Comparison of ENCODE assay signal across 10 cellular contexts in the genomic region with DNA sequence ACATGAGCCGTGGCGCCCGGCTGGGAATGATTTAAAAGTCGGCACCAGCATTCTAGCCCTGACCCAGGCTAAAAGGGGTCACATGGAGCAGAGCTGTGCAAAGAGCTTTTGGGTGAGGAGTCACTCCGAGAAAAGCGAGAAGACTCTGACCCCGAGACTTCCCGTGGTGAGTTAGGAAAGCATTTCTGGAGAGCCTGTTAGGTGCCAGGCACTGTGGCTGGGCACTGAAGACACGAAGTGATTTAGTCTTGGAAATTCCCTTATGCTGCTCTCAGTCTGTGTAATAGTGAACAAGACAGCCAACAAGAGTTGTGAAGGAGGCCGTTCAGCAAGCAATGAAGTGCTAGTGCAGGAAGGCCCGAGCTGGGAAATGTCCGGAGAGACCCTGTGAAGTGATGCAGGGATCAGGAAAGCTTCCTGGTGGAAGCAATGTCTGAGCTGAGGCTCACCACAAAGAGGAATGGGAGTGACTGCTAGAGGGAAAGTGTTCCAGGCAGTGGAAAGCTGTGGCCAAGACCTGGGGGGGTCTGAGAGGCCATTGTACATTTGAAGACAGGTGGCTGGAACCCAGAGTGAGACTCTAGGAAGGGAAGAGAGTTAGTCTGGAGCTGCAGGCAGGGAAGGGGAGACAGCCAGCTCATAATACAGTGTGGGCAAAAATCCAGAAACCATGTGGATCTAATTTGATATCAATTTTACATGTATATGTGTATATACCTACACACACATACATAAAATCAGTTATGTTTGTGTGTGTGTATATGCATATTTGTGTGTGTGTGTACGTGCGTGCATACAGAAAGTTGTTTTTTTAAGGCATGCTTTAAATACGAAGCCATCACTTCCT. TPM values are rescaled to one million over a fixed set of nuclear protein-coding genes. Genes with fewer than 3 reads are reported as not detected.
DNase-seq lines count a peak whose midpoint lies in the region; FAIRE-seq and TF ChIP-seq lines count a peak whose summit lies in the region.
"Had no signal": no experiment of that assay in that cellular context is flagged by ENCODE, and none has a peak within 500 bp of the region (broad histone marks: within the 10 kb centered on the region; RNA-seq: fewer than 3 reads in every experiment).

No MANE protein-coding gene starts in this region.

- no peak for TF ChIP-seq EP300 in stomach (IDR thresholded peaks at IDR 0.05)

- CTCF ChIA-PET in activated CD4-positive, alpha-beta T cell treated with anti-CD3 and anti-CD28 coated beads, Interleukin-2, amount 10 ng/mL, durations not matched to agents 7 days and 5 days (lab: Charles Lee) = interaction anchor here (0.6 to 2.3 kb wide), 4 partner anchors 12 to 1328 kb away, joined by 3 to 7 read pairs (median 4); no protein-coding TSS in a partner anchor
- CTCF ChIA-PET in activated CD4-positive, alpha-beta memory T cell treated with anti-CD3 and anti-CD28 coated beads, Interleukin-2, amount 10 ng/mL, durations not matched to agents 7 days and 5 days (lab: Charles Lee) = interaction anchor here (0.9 to 2.6 kb wide), 3 partner anchors 17 to 34 kb away, joined by 3 to 11 read pairs (median 9); no protein-coding TSS in a partner anchor

- no peaks in the 10 kb centered on the region for H3K27me3 ChIP-seq in stomach

- peaks cover 54% of the 10 kb centered on the region for H3K36me3 Mint-ChIP-seq in activated CD4-positive, alpha-beta T cell treated with anti-CD3 and anti-CD28 coated beads, Interleukin-2, amount 10 ng/mL, durations not matched to agents 7 days and 5 days (ENCODE audit: low read depth)
- H3K36me3 Mint-ChIP-seq in activated CD4-positive, alpha-beta memory T cell treated with anti-CD3 and anti-CD28 coated beads, Interleukin-2, amount 10 ng/mL, durations not matched to agents 7 days and 5 days (ENCODE audit: low read depth) = peaks cover 24% of the 10 kb centered on the region

- H3K4me1 ChIP-seq in stomach = peaks cover 90 to 100% (median 98%) of the 10 kb centered on the region in 4 donors

- H3K27me3 Mint-ChIP-seq in activated CD4-positive, alpha-beta T cell treated with anti-CD3 and anti-CD28 coated beads, Interleukin-2, amount 10 ng/mL, durations not matched to agents 7 days and 5 days = no peaks in the 10 kb centered on the region
- H3K27me3 Mint-ChIP-seq in activated CD4-positive, alpha-beta memory T cell treated with anti-CD3 and anti-CD28 coated beads, Interleukin-2, amount 10 ng/mL, durations not matched to agents 7 days and 5 days = no peaks in the 10 kb centered on the region

- FAIRE-seq in D721Med (lab: Jason Lieb, UNC) = no peak
- FAIRE-seq: colon had no signal

- POLR2A ChIA-PET in activated CD4-positive, alpha-beta T cell treated with anti-CD3 and anti-CD28 coated beads, Interleukin-2, amount 10 ng/mL, durations not matched to agents 7 days and 5 days (lab: Charles Lee) = no interaction called here
- POLR2A ChIA-PET in activated CD4-positive, alpha-beta memory T cell treated with anti-CD3 and anti-CD28 coated beads, Interleukin-2, amount 10 ng/mL, durations not matched to agents 7 days and 5 days (lab: Charles Lee) = interaction anchor here (1.1 to 3.1 kb wide), 6 partner anchors 9 to 32 kb away, joined by 3 to 13 read pairs (median 4); partner anchors contain the start of gene MARK2

- H3K4me1 Mint-ChIP-seq in activated CD4-positive, alpha-beta T cell treated with anti-CD3 and anti-CD28 coated beads, Interleukin-2, amount 10 ng/mL, durations not matched to agents 7 days and 5 days = peaks cover 87% of the 10 kb centered on the region
- peaks cover 79% of the 10 kb centered on the region for H3K4me1 Mint-ChIP-seq in activated CD4-positive, alpha-beta memory T cell treated with anti-CD3 and anti-CD28 coated beads, Interleukin-2, amount 10 ng/mL, durations not matched to agents 7 days and 5 days

- H3K27ac Mint-ChIP-seq in activated CD4-positive, alpha-beta T cell treated with anti-CD3 and anti-CD28 coated beads, Interleukin-2, amount 10 ng/mL, durations not matched to agents 7 days and 5 days = peak overlapping the region; percentile 89
- peak overlapping the region; percentile 9 for H3K27ac Mint-ChIP-seq in activated CD4-positive, alpha-beta memory T cell treated with anti-CD3 and anti-CD28 coated beads, Interleukin-2, amount 10 ng/mL, durations not matched to agents 7 days and 5 days

- no peak overlapping the region for H3K4me3 ChIP-seq in stomach
- H3K4me3 ChIP-seq: lung had no signal

- 46 to 53% (median 49%) methylated on average over 15 of the region's 15 CpGs for WGBS in stomach, 5 donors

- H3K4me3 Mint-ChIP-seq in activated CD4-positive, alpha-beta T cell treated with anti-CD3 and anti-CD28 coated beads, Interleukin-2, amount 10 ng/mL, durations not matched to agents 7 days and 5 days = no peak overlapping the region
- no peak overlapping the region for H3K4me3 Mint-ChIP-seq in activated CD4-positive, alpha-beta memory T cell treated with anti-CD3 and anti-CD28 coated beads, Interleukin-2, amount 10 ng/mL, durations not matched to agents 7 days and 5 days

- no peak for TF ChIP-seq CTCF in stomach (IDR thresholded peaks at IDR 0.05)
- no peak for TF ChIP-seq CTCF in D721Med (IDR thresholded peaks at IDR 0.05; ENCODE audit: insufficient read depth, missing control alignments)

- intact Hi-C loops in stomach (cut with DNase I; ENCODE audit: low total_unique reads) = no loop called here

- no peak for DNase-seq in activated CD4-positive, alpha-beta T cell treated with anti-CD3 and anti-CD28 coated beads, Interleukin-2, amount 10 ng/mL, durations not matched to agents 7 days and 5 days
- DNase-seq in activated CD4-positive, alpha-beta T cell treated with anti-CD3 and anti-CD28 coated beads for 4 hours = no peak
- no peak for DNase-seq in activated CD4-positive, alpha-beta memory T cell treated with anti-CD3 and anti-CD28 coated beads, Interleukin-2, amount 10 ng/mL, durations not matched to agents 7 days and 5 days
- DNase-seq in iris pigment epithelial cell (ENCODE audit: low read depth) (peak; percentile 20), stomach (no peak), NCI-H1048 (lab: John Stamatoyannopoulos, UW) (no peak), D721Med (ENCODE audit: insufficient read length, low spot score) (no peak), KG1 (lab: John Stamatoyannopoulos, UW) (no peak)

- H3K9me3 Mint-ChIP-seq in activated CD4-positive, alpha-beta T cell treated with anti-CD3 and anti-CD28 coated beads, Interleukin-2, amount 10 ng/mL, durations not matched to agents 7 days and 5 days = no peaks in the 10 kb centered on the region
- H3K9me3 Mint-ChIP-seq in activated CD4-positive, alpha-beta memory T cell treated with anti-CD3 and anti-CD28 coated beads, Interleukin-2, amount 10 ng/mL, durations not matched to agents 7 days and 5 days = no peaks in the 10 kb centered on the region

- no peak for TF ChIP-seq POLR2A in stomach (IDR thresholded peaks at IDR 0.05)

- peaks cover 0 to 2% (median under 1%) of the 10 kb centered on the region in 4 donors for H3K36me3 ChIP-seq in stomach

- H3K27ac ChIP-seq in stomach = peak overlapping the region in 4 of 5 donors; percentile 38 to 69 (median 54)

- H3K9me3 ChIP-seq in stomach = no peaks in the 10 kb centered on the region

RNA-seq across cellular contexts. Expression of gene MARK2, which starts 31.7 kb away (rescaled TPM):
- 10 to 100 TPM; 68.3 to 69.2 TPM for total RNA-seq in activated CD4-positive, alpha-beta T cell treated with anti-CD3 and anti-CD28 coated beads, Interleukin-2, amount 10 ng/mL, durations not matched to agents 7 days and 5 days
- 10 to 100 TPM; 48.7 to 54.2 TPM for total RNA-seq in activated CD4-positive, alpha-beta memory T cell treated with anti-CD3 and anti-CD28 coated beads, Interleukin-2, amount 10 ng/mL, durations not matched to agents 7 days and 5 days
- 100 to 1,000 TPM in 1 of 5 donors, 10 to 100 TPM in 4; 13.8 to 128 (median 34.8) TPM for total RNA-seq in stomach
- 10 to 100 TPM in 2 of 3 donors, 1 to 10 TPM in 1; 8.8 to 18.2 (median 13.9) TPM for polyA plus RNA-seq in stomach

RNA-seq across cellular contexts. Expression of gene RCOR2, which starts 46.4 kb away (rescaled TPM):
- under 1 TPM; 0.12 to 0.40 TPM for total RNA-seq in activated CD4-positive, alpha-beta T cell treated with anti-CD3 and anti-CD28 coated beads, Interleukin-2, amount 10 ng/mL, durations not matched to agents 7 days and 5 days
- total RNA-seq in activated CD4-positive, alpha-beta memory T cell treated with anti-CD3 and anti-CD28 coated beads, Interleukin-2, amount 10 ng/mL, durations not matched to agents 7 days and 5 days = not detected
- 1 to 10 TPM in 1 of 5 donors, under 1 TPM in 1, not detected in 3; 0.58 to 1.1 TPM for total RNA-seq in stomach
- 1 to 10 TPM in 1 of 3 donors, under 1 TPM in 2; 0.35 to 1.6 (median 0.92) TPM for polyA plus RNA-seq in stomach

RNA-seq across cellular contexts. Expression of gene SPINDOC, which starts 57.3 kb away (rescaled TPM):
- 10 to 100 TPM; 38.4 to 40.7 TPM for total RNA-seq in activated CD4-positive, alpha-beta T cell treated with anti-CD3 and anti-CD28 coated beads, Interleukin-2, amount 10 ng/mL, durations not matched to agents 7 days and 5 days
- total RNA-seq in activated CD4-positive, alpha-beta memory T cell treated with anti-CD3 and anti-CD28 coated beads, Interleukin-2, amount 10 ng/mL, durations not matched to agents 7 days and 5 days = 10 to 100 TPM; 33.2 to 37.2 TPM
- total RNA-seq in stomach = 10 to 100 TPM in 1 of 5 donors, 1 to 10 TPM in 3, under 1 TPM in 1; 0.45 to 13.6 (median 5.7) TPM
- 10 to 100 TPM in 1 of 3 donors, 1 to 10 TPM in 2; 4.6 to 12.1 (median 5.8) TPM for polyA plus RNA-seq in stomach
